In genomic region chr2:25160376-25160775, GRCh38 we compare ENCODE assay signal across 18 cellular contexts. TPM values are rescaled to one million over a fixed set of nuclear protein-coding genes. Genes with fewer than 3 reads are reported as not detected.
DNase-seq lines count a peak whose midpoint lies in the region; ATAC-seq and TF ChIP-seq lines count a peak whose summit lies in the region.
"Had no signal": no experiment of that assay in that cellular context is flagged by ENCODE, and none has a peak within 500 bp of the region (broad histone marks: within the 10 kb centered on the region; RNA-seq: fewer than 3 reads in every experiment).

No MANE protein-coding gene starts in this region.

- H3K27me3 Mint-ChIP-seq in CD14-positive monocyte (ENCODE audit: low read depth in 3 of 3) = peaks cover 13 to 30% (median 14%) of the 10 kb centered on the region in 3 donors
- peaks cover 5 to 6% of the 10 kb centered on the region in 2 donors for H3K27me3 Mint-ChIP-seq in CD8-positive, alpha-beta memory T cell
- H3K27me3 Mint-ChIP-seq in activated naive CD8-positive, alpha-beta T cell treated with anti-CD3 and anti-CD28 coated beads, Interleukin-2, amount 50 U/mL, for 24 hours = no peaks in the 10 kb centered on the region
- peaks cover 8% of the 10 kb centered on the region for H3K27me3 Mint-ChIP-seq in neural progenitor cell (ENCODE audit: insufficient read depth, low read depth)

- H3K4me1 ChIP-seq in CD8-positive, alpha-beta memory T cell (ENCODE audit: insufficient read depth, low read length) = no peaks in the 10 kb centered on the region
- H3K4me1 ChIP-seq in neural progenitor cell = peaks cover 14% of the 10 kb centered on the region
- H3K4me1 ChIP-seq: adrenal gland had no signal

- intact Hi-C loops in CD14-positive monocyte (cut with micrococcal nuclease) = no loop called here

- no peaks in the 10 kb centered on the region for H3K79me2 ChIP-seq in neural progenitor cell (ENCODE audit: low read depth)

- H3F3A ChIP-seq in neural progenitor cell (ENCODE audit: low read depth) = peaks cover 10% of the 10 kb centered on the region

- H3K4me3 Mint-ChIP-seq in CD14-positive monocyte = peak overlapping the region; percentile 47 to 60
- H3K4me3 Mint-ChIP-seq in CD8-positive, alpha-beta memory T cell = peak overlapping the region; percentile 23 to 78 (median 70)
- peak overlapping the region; percentile 74 for H3K4me3 Mint-ChIP-seq in activated naive CD8-positive, alpha-beta T cell treated with anti-CD3 and anti-CD28 coated beads, Interleukin-2, amount 50 U/mL, for 24 hours
- no peak overlapping the region for H3K4me3 Mint-ChIP-seq in neural progenitor cell

- no peak overlapping the region for H3K4me2 ChIP-seq in neural progenitor cell

- H3K9me3 ChIP-seq in CD8-positive, alpha-beta memory T cell (ENCODE audit: low read length) = no peaks in the 10 kb centered on the region
- no peaks in the 10 kb centered on the region for H3K9me3 ChIP-seq in neural progenitor cell (ENCODE audit: low read depth)
- H3K9me3 ChIP-seq: adrenal gland had no signal

- POLR2A ChIA-PET in CD8-positive, alpha-beta memory T cell (lab: Charles Lee) = no interaction called here

- H3K27me3 ChIP-seq in CD8-positive, alpha-beta memory T cell (ENCODE audit: insufficient read depth, low read length, poor library complexity, severe bottlenecking) = no peaks in the 10 kb centered on the region
- H3K27me3 ChIP-seq in neural progenitor cell = peaks cover 15% of the 10 kb centered on the region
- H3K27me3 ChIP-seq: adrenal gland had no signal

- peak overlapping the region; percentile 43 for H3K4me3 ChIP-seq in CD8-positive, alpha-beta memory T cell (ENCODE audit: low read length)
- H3K4me3 ChIP-seq in neural progenitor cell = no peak overlapping the region

- H4K20me1 ChIP-seq in neural progenitor cell (ENCODE audit: low read depth) = no peaks in the 10 kb centered on the region

- H3K27ac Mint-ChIP-seq in CD14-positive monocyte = peak overlapping the region in 1 of 7 donors; percentile 42
- peak overlapping the region in 6 of 8 donors; percentile 50 to 86 (median 64) for H3K27ac Mint-ChIP-seq in CD8-positive, alpha-beta memory T cell
- H3K27ac Mint-ChIP-seq in activated naive CD8-positive, alpha-beta T cell treated with anti-CD3 and anti-CD28 coated beads, Interleukin-2, amount 50 U/mL, for 24 hours = peak overlapping the region; percentile 48
- peak overlapping the region; percentile 8 for H3K27ac Mint-ChIP-seq in neural progenitor cell

- H3K9ac ChIP-seq in neural progenitor cell = no peak overlapping the region

- H3K4me1 Mint-ChIP-seq in CD14-positive monocyte (peaks cover 13% of the 10 kb centered on the region), neural progenitor cell (peaks cover 14% of the 10 kb centered on the region)
- H3K4me1 Mint-ChIP-seq in CD8-positive, alpha-beta memory T cell = peaks cover 6 to 25% (median 7%) of the 10 kb centered on the region in 3 donors
- H3K4me1 Mint-ChIP-seq in activated naive CD8-positive, alpha-beta T cell treated with anti-CD3 and anti-CD28 coated beads, Interleukin-2, amount 50 U/mL, for 24 hours = peaks cover 24% of the 10 kb centered on the region
- H3K4me1 Mint-ChIP-seq: central memory CD8-positive, alpha-beta T cell had no signal

- DNase-seq in CD14-positive monocyte (ENCODE audit: low spot score) = no peak
- DNase-seq in CD8-positive, alpha-beta memory T cell = no peak
- DNase-seq in activated naive CD8-positive, alpha-beta T cell treated with anti-CD3 and anti-CD28 coated beads, Interleukin-2, amount 50 U/mL, for 24 hours = no peak
- no peak for DNase-seq in neural progenitor cell (ENCODE audit: low spot score)
- no peak for DNase-seq in kidney tubule cell (ENCODE audit: low spot score)
- DNase-seq in HK-2 (ENCODE audit: unreplicated experiment) = no peak
- DNase-seq: activated CD8-positive, alpha-beta memory T cell treated with anti-CD3 and anti-CD28 coated beads for 24 hours; AML-193; DMS153; hypothalamus; NCI-H345; SHP77; T1000 had no signal

- H3K36me3 ChIP-seq in CD8-positive, alpha-beta memory T cell (ENCODE audit: insufficient read depth, low read length) = no peaks in the 10 kb centered on the region
- no peaks in the 10 kb centered on the region for H3K36me3 ChIP-seq in neural progenitor cell
- H3K36me3 ChIP-seq: adrenal gland had no signal

- H3K36me3 Mint-ChIP-seq in CD14-positive monocyte (peaks cover 0 to 6% of the 10 kb centered on the region in 2 donors), neural progenitor cell (peaks cover 5% of the 10 kb centered on the region)
- H3K36me3 Mint-ChIP-seq in CD8-positive, alpha-beta memory T cell = peaks cover 1 to 9% (median 4%) of the 10 kb centered on the region in 3 donors
- peaks cover 5% of the 10 kb centered on the region for H3K36me3 Mint-ChIP-seq in activated naive CD8-positive, alpha-beta T cell treated with anti-CD3 and anti-CD28 coated beads, Interleukin-2, amount 50 U/mL, for 24 hours (ENCODE audit: low read depth)

- H3K9me3 Mint-ChIP-seq in CD14-positive monocyte (peaks cover 2 to 24% (median 12%) of the 10 kb centered on the region in 7 donors), neural progenitor cell (no peaks in the 10 kb centered on the region)
- H3K9me3 Mint-ChIP-seq in CD8-positive, alpha-beta memory T cell = no peaks in the 10 kb centered on the region
- no peaks in the 10 kb centered on the region for H3K9me3 Mint-ChIP-seq in activated naive CD8-positive, alpha-beta T cell treated with anti-CD3 and anti-CD28 coated beads, Interleukin-2, amount 50 U/mL, for 24 hours
- H3K9me3 Mint-ChIP-seq: central memory CD8-positive, alpha-beta T cell had no signal

- no peak for ATAC-seq in activated naive CD8-positive, alpha-beta T cell treated with anti-CD3 and anti-CD28 coated beads, Interleukin-2, amount 50 U/mL, for 24 hours
- ATAC-seq in GM21360 (IDR thresholded peaks at IDR 0.05; ENCODE audit: unreplicated experiment) = no peak

- no peak overlapping the region for H2AFZ ChIP-seq in neural progenitor cell (replicated peaks)

- CTCF ChIA-PET in CD8-positive, alpha-beta memory T cell (lab: Charles Lee) = no interaction called here

- no peak overlapping the region for H3K27ac ChIP-seq in CD8-positive, alpha-beta memory T cell (ENCODE audit: low read depth, low read length)
- H3K27ac ChIP-seq in neural progenitor cell = no peak overlapping the region

- TF ChIP-seq CTCF in CD14-positive monocyte (IDR thresholded peaks at IDR 0.05) (no peak), neural progenitor cell (IDR thresholded peaks at IDR 0.05) (no peak)

RNA-seq across cellular contexts. Expression of gene POMC, which starts 8.0 kb away (rescaled TPM):
- 1 to 10 TPM; 4.6 to 4.7 TPM for polyA plus RNA-seq in CD14-positive monocyte
- 1 to 10 TPM; 4.7 to 6.2 TPM for total RNA-seq in CD8-positive, alpha-beta memory T cell
- 10.9 TPM for polyA plus RNA-seq in CD8-positive, alpha-beta memory T cell
- total RNA-seq in neural progenitor cell (ENCODE audit: low replicate concordance) = not detected in 2 replicates
- total RNA-seq: HT1080, myocyte had no signal
